12 cellular contexts compared by ENCODE assay signal in genomic region chr11:19674831-19675230, GRCh38. TPM values are rescaled to one million over a fixed set of nuclear protein-coding genes. Genes with fewer than 3 reads are reported as not detected.
DNase-seq lines count a peak whose midpoint lies in the region; ATAC-seq and TF ChIP-seq lines count a peak whose summit lies in the region.
"Had no signal": no experiment of that assay in that cellular context is flagged by ENCODE, and none has a peak within 500 bp of the region (broad histone marks: within the 10 kb centered on the region; RNA-seq: fewer than 3 reads in every experiment).

No MANE protein-coding gene starts in this region.

- H2BK5ac ChIP-seq in IMR-90 (ENCODE audit: low read depth, low read length, poor library complexity, severe bottlenecking) = no peak overlapping the region

- TF ChIP-seq RAD21 in IMR-90 (IDR thresholded peaks at IDR 0.05; ENCODE audit: low read length) = no peak

- dilution Hi-C loops in IMR-90 (cut with HindIII; ENCODE audit: low sequenced_read_pairs, unreplicated experiment) = no loop called here

- no peak for DNase-seq in IMR-90
- no peak for DNase-seq in adipocyte (ENCODE audit: low read depth)
- DNase-seq in lower lobe of right lung = no peak
- no peak for DNase-seq in suprapubic skin (ENCODE audit: low spot score in 2 of 2)
- no peak for DNase-seq in NCI-H82 treated with DMSO at 0.1 percent for 48 hours (lab: John Stamatoyannopoulos, UW; ENCODE audit: unreplicated experiment)
- no peak for DNase-seq in anterior cingulate cortex (lab: John Stamatoyannopoulos, UW)
- no peak for DNase-seq in A673 (ENCODE audit: low spot score)
- DNase-seq: activated CD4-positive, alpha-beta T cell treated with anti-CD3 and anti-CD28 coated beads for 4 hours; activated naive CD4-positive, alpha-beta T cell treated with anti-CD3 and anti-CD28 coated beads for 36 hours; BE2C; natural killer cell; NCI-H524 treated with DMSO at 0.1 percent for 48 hours had no signal

- H3K18ac ChIP-seq in IMR-90 (ENCODE audit: low read depth, low read length) = no peak overlapping the region

- H3K27me3 ChIP-seq in IMR-90 (ENCODE audit: control insufficient read depth, insufficient read depth, low read length) = no peaks in the 10 kb centered on the region
- no peaks in the 10 kb centered on the region for H3K27me3 ChIP-seq in adipocyte (replicated peaks; ENCODE audit: control insufficient read depth, insufficient read depth, low read length)
- H3K27me3 ChIP-seq in lower lobe of right lung (ENCODE audit: low read depth) = no peaks in the 10 kb centered on the region
- no peaks in the 10 kb centered on the region for H3K27me3 ChIP-seq in suprapubic skin
- H3K27me3 ChIP-seq in A673 (replicated peaks; ENCODE audit: insufficient read depth, low read depth, low read length, poor library complexity) = no peaks in the 10 kb centered on the region
- H3K27me3 ChIP-seq: BE2C had no signal

- H3K9ac ChIP-seq in IMR-90 (ENCODE audit: low read depth, low read length) (no peak overlapping the region), adipocyte (ENCODE audit: low read length) (peak overlapping the region; percentile 63)

- H3K4ac ChIP-seq in IMR-90 (ENCODE audit: low read depth, low read length) = 0 out of 2 replicates have a peak overlapping the region, but pooled peaks have one; percentile 42

- POLR2A ChIA-PET in IMR-90 (lab: Charles Lee; ENCODE audit: unreplicated experiment) (no interaction called here), A673 (lab: Charles Lee; ENCODE audit: low non-redundant PET) (no interaction called here)

- no peak overlapping the region for H3K4me3 ChIP-seq in IMR-90 (ENCODE audit: insufficient read depth, low read depth, low read length)
- H3K4me3 ChIP-seq in adipocyte (ENCODE audit: low read length) = no peak overlapping the region
- no peak overlapping the region for H3K4me3 ChIP-seq in lower lobe of right lung
- no peak overlapping the region for H3K4me3 ChIP-seq in suprapubic skin
- H3K4me3 ChIP-seq in A673 (ENCODE audit: low read depth, low read length, poor library complexity, severe bottlenecking) = no peak overlapping the region

- H2BK20ac ChIP-seq in IMR-90 (ENCODE audit: low read depth, low read length) = no peak overlapping the region

- peaks cover 13% of the 10 kb centered on the region for H3K9me1 ChIP-seq in IMR-90 (ENCODE audit: insufficient read depth, low read length)

- no peak for TF ChIP-seq POLR2A in IMR-90 (IDR thresholded peaks at IDR 0.05; ENCODE audit: low read depth, low read length)
- no peak for TF ChIP-seq POLR2A in suprapubic skin (IDR thresholded peaks at IDR 0.05)

- ATAC-seq in IMR-90 (ENCODE audit: low read depth) = no peak
- no peak for ATAC-seq in lower lobe of right lung

- H3K4me1 ChIP-seq in IMR-90 (ENCODE audit: control insufficient read depth, insufficient read depth, low read length) = peaks cover 24% of the 10 kb centered on the region
- peaks cover 73% of the 10 kb centered on the region for H3K4me1 ChIP-seq in adipocyte (ENCODE audit: control insufficient read depth, insufficient read depth, low read length)
- peaks cover 44% of the 10 kb centered on the region for H3K4me1 ChIP-seq in lower lobe of right lung
- H3K4me1 ChIP-seq in suprapubic skin = peaks cover 68% of the 10 kb centered on the region
- no peaks in the 10 kb centered on the region for H3K4me1 ChIP-seq in A673 (ENCODE audit: insufficient read depth, low read length, poor library complexity, severe bottlenecking)
- H3K4me1 ChIP-seq: BE2C had no signal

- H3K4me2 ChIP-seq in IMR-90 (ENCODE audit: low read depth, low read length) = no peak overlapping the region

- TF ChIP-seq EP300 in suprapubic skin (IDR thresholded peaks at IDR 0.05) = no peak

- H4K91ac ChIP-seq in IMR-90 (ENCODE audit: insufficient read depth, low read depth, low read length) = no peak overlapping the region

- no CpG with 5 or more reads among the region's 3 CpGs for WGBS in IMR-90 (ENCODE audit: extremely low coverage in 2 of 2, insufficient read length in 1 of 2), 2 experiments
- 88% methylated on average over 3 of the region's 3 CpGs for WGBS in suprapubic skin

- no peak overlapping the region for H4K8ac ChIP-seq in IMR-90 (ENCODE audit: low read depth in 2 of 2, low read length in 2 of 2)

- BruUV-seq in IMR-90 (replicated peaks; lab: Mats Ljungman, UMichigan) (no TSS peak), A673 (replicated peaks; lab: Mats Ljungman, UMichigan) (no TSS peak)

- H2BK15ac ChIP-seq in IMR-90 (ENCODE audit: low read depth, low read length) = no peak overlapping the region

- TF ChIP-seq CTCF in IMR-90 (conservative IDR thresholded peaks at IDR 0.05; ENCODE audit: low read depth, low read length) (no peak), lower lobe of right lung (IDR thresholded peaks at IDR 0.05) (no peak), suprapubic skin (IDR thresholded peaks at IDR 0.05) (no peak), A673 (conservative IDR thresholded peaks at IDR 0.05; ENCODE audit: low read depth, low read length) (no peak)

- H2AK9ac ChIP-seq in IMR-90 (replicated peaks; ENCODE audit: low read depth, low read length, poor library complexity) = no peak overlapping the region

- no peak overlapping the region; the same call in 1 of the 2 replicates for H2AK5ac ChIP-seq in IMR-90 (ENCODE audit: low read depth, low read length)

- H4K20me1 ChIP-seq in IMR-90 (ENCODE audit: insufficient read depth, low read length) = no peaks in the 10 kb centered on the region

- H3K14ac ChIP-seq in IMR-90 (replicated peaks; ENCODE audit: low read depth, low read length) = no peak overlapping the region

- no peak overlapping the region for H4K5ac ChIP-seq in IMR-90 (ENCODE audit: low read depth, low read length)

- H2AFZ ChIP-seq in IMR-90 (replicated peaks; ENCODE audit: low read length, poor library complexity) = no peak overlapping the region

- in situ Hi-C loops in IMR-90 (cut with MboI; ENCODE audit: low sequenced_read_pairs) = no loop called here

- H3K36me3 ChIP-seq in IMR-90 (ENCODE audit: control insufficient read depth, insufficient read depth, low read length) (no peaks in the 10 kb centered on the region), adipocyte (ENCODE audit: control insufficient read depth, insufficient read depth, low read length, severe bottlenecking) (no peaks in the 10 kb centered on the region), lower lobe of right lung (no peaks in the 10 kb centered on the region), suprapubic skin (no peaks in the 10 kb centered on the region), A673 (ENCODE audit: insufficient read depth, low read length, poor library complexity, severe bottlenecking) (no peaks in the 10 kb centered on the region)
- H3K36me3 ChIP-seq: BE2C had no signal

- no peaks in the 10 kb centered on the region for H3K9me3 ChIP-seq in IMR-90 (ENCODE audit: control insufficient read depth, insufficient read depth, low read length)
- no peaks in the 10 kb centered on the region for H3K9me3 ChIP-seq in adipocyte (ENCODE audit: control insufficient read depth, low read length)
- no peaks in the 10 kb centered on the region for H3K9me3 ChIP-seq in lower lobe of right lung
- no peaks in the 10 kb centered on the region for H3K9me3 ChIP-seq in suprapubic skin
- no peaks in the 10 kb centered on the region for H3K9me3 ChIP-seq in A673 (ENCODE audit: low read depth, low read length, poor library complexity, severe bottlenecking)
- H3K9me3 ChIP-seq: BE2C had no signal

- no peak overlapping the region for H3K23ac ChIP-seq in IMR-90 (ENCODE audit: low read depth, low read length)

- H3K56ac ChIP-seq in IMR-90 (ENCODE audit: extremely low read depth, insufficient read depth, low read length) = no peak overlapping the region

- H3K79me1 ChIP-seq in IMR-90 (ENCODE audit: low read depth in 1 of 2, low read length in 2 of 2) = no peaks in the 10 kb centered on the region; a peak in 1 of 4 replicates

- CTCF ChIA-PET in IMR-90 (lab: Yijun Ruan, JAX) (no interaction called here), A673 (lab: Charles Lee) (no interaction called here)

- intact Hi-C loops in IMR-90 (cut with micrococcal nuclease) = no loop called here
- intact Hi-C loops in lower lobe of right lung (cut with DNase I) = no loop called here
- intact Hi-C loops in A673 (cut with micrococcal nuclease; ENCODE audit: unreplicated experiment) = no loop called here

- no peak overlapping the region for H2BK120ac ChIP-seq in IMR-90 (ENCODE audit: low read depth, low read length)

- H3K27ac ChIP-seq in IMR-90 (ENCODE audit: insufficient read depth, low read length) = no peak overlapping the region
- H3K27ac ChIP-seq in lower lobe of right lung = peak overlapping the region; percentile 68
- peak overlapping the region; percentile 4 for H3K27ac ChIP-seq in suprapubic skin
- H3K27ac ChIP-seq in A673 (ENCODE audit: low read depth, low read length, poor library complexity, severe bottlenecking) = no peak overlapping the region

TF ChIP-seq in IMR-90, 13 proteins besides CTCF, POLR2A, EP300 and RAD21:
- no peak for TF ChIP-seq MAFK (IDR thresholded peaks at IDR 0.05; ENCODE audit: low read depth, low read length)
- TF ChIP-seq BHLHE40 (IDR thresholded peaks at IDR 0.05; ENCODE audit: low read depth, low read length) = no peak
- TF ChIP-seq USF2 (IDR thresholded peaks at IDR 0.05; ENCODE audit: low read depth, low read length) = no peak
- no peak for TF ChIP-seq RFX5 (IDR thresholded peaks at IDR 0.05; ENCODE audit: low read depth, low read length)
- no peak for TF ChIP-seq MAZ (IDR thresholded peaks at IDR 0.05; ENCODE audit: borderline replicate concordance, low read depth, low read length)
- no peak for TF ChIP-seq CHD1 (IDR thresholded peaks at IDR 0.05; ENCODE audit: low read depth, low read length)

RNA-seq across cellular contexts. Expression of gene NAV2, which starts 37.8 kb away (rescaled TPM):
- total RNA-seq in IMR-90 (2012; rRNA removed) (4.5 and 4.7 TPM in 2 replicates), lower lobe of right lung (36.9 TPM), suprapubic skin (10 to 100 TPM in 3 of 4 donors, 1 to 10 TPM in 1; 9.1 to 34.7 (median 22.2) TPM), A673 (2021) (0.07 TPM in 1 of 2 replicates, not detected in the other)
- polyA plus RNA-seq in IMR-90 (2012; rRNA removed) = 12.3 and 12.6 TPM in 2 replicates
- polyA plus RNA-seq in IMR-90 (2012; cell fraction: cytosol; rRNA removed) = 4.9 and 7.2 TPM in 2 replicates
- polyA plus RNA-seq in IMR-90 (2012; cell fraction: nucleus; rRNA removed; ENCODE audit: low replicate concordance) = 50.0 and 63.2 TPM in 2 replicates

Comparison
In these comparisons a context has a peak if more than half of its experiments do, and no peak if none do; other contexts are left out.
1. H3K27ac ChIP-seq: peak in lower lobe of right lung (single experiment) and suprapubic skin (single experiment); none in IMR-90 (single experiment) and A673 (single experiment).